Comparison of ENCODE assay signal across 10 cellular contexts in genomic region chr5:111954516-111955337, GRCh38.
DNase-seq lines count a peak whose midpoint lies in the region; ATAC-seq and TF ChIP-seq lines count a peak whose summit lies in the region.
"Had no signal": no experiment of that assay in that cellular context is flagged by ENCODE, and none has a peak within 500 bp of the region (broad histone marks: within the 10 kb centered on the region; RNA-seq: fewer than 3 reads in every experiment).

No MANE protein-coding gene starts in this region.

- H3K4me2 ChIP-seq in hepatocyte: no peak overlapping the region

- H3K4me1 Mint-ChIP-seq in CD14-positive monocyte: peaks cover 10% of the 10 kb centered on the region
- H3K4me1 Mint-ChIP-seq: WTC11 had no signal

- peaks cover 0 to 1% (median 0%) of the 10 kb centered on the region in 7 donors for H3K9me3 Mint-ChIP-seq in CD14-positive monocyte
- H3K9me3 Mint-ChIP-seq: WTC11 had no signal

- H2AFZ ChIP-seq in hepatocyte: peak overlapping the region; percentile 12

- no peak overlapping the region for H3K4me3 ChIP-seq in hepatocyte

- no peaks in the 10 kb centered on the region for H3K9me3 ChIP-seq in hepatocyte (ENCODE audit: low read depth)

- intact Hi-C loops in left ventricle myocardium superior (cut with micrococcal nuclease): no loop called here
- intact Hi-C loops in CD14-positive monocyte (cut with micrococcal nuclease): no loop called here

- H3K79me2 ChIP-seq in hepatocyte: no peaks in the 10 kb centered on the region

- no peaks in the 10 kb centered on the region for H4K20me1 ChIP-seq in hepatocyte (ENCODE audit: insufficient read depth, poor library complexity, severe bottlenecking)

- H3K9me2 ChIP-seq in hepatocyte (replicated peaks; ENCODE audit: insufficient read depth): no peaks in the 10 kb centered on the region

- ATAC-seq in GM18858 (IDR thresholded peaks at IDR 0.05; ENCODE audit: unreplicated experiment) (peak; percentile 60), GM21786 (IDR thresholded peaks at IDR 0.05; ENCODE audit: unreplicated experiment) (peak; percentile 90), HG03469 (IDR thresholded peaks at IDR 0.05; ENCODE audit: unreplicated experiment) (peak; percentile 61), left ventricle myocardium superior (no peak)
- ATAC-seq: WTC11 had no signal

- WGBS in hepatocyte (ENCODE audit: low lambda C conversion rate, missing lambda C conversion rate): 58% methylated on average over 2 of the region's 2 CpGs

- no peak for TF ChIP-seq CTCF in hepatocyte (IDR thresholded peaks at IDR 0.05; ENCODE audit: poor library complexity)
- no peak for TF ChIP-seq CTCF in CD14-positive monocyte (IDR thresholded peaks at IDR 0.05)

- no peak overlapping the region for H3K4me3 Mint-ChIP-seq in CD14-positive monocyte
- H3K4me3 Mint-ChIP-seq: WTC11 had no signal

- H3K27ac Mint-ChIP-seq in CD14-positive monocyte: no peak overlapping the region
- H3K27ac Mint-ChIP-seq: WTC11 had no signal

- no peaks in the 10 kb centered on the region for H3K27me3 ChIP-seq in hepatocyte

- DNase-seq in hepatocyte (ENCODE audit: low spot score): no peak
- DNase-seq in NCI-H345 treated with DMSO at 0.1 percent for 48 hours (lab: John Stamatoyannopoulos, UW; ENCODE audit: unreplicated experiment): no peak
- DNase-seq in HPDE6-E6E7 (ENCODE audit: extremely low spot score): no peak
- no peak for DNase-seq in left ventricle myocardium superior
- no peak for DNase-seq in CD14-positive monocyte (ENCODE audit: low spot score)
- DNase-seq: GF-D8 had no signal

- no peaks in the 10 kb centered on the region for H3K4me1 ChIP-seq in hepatocyte (ENCODE audit: insufficient read depth)

- no peak overlapping the region for H3K27ac ChIP-seq in hepatocyte

- H3K36me3 Mint-ChIP-seq in CD14-positive monocyte: no peaks in the 10 kb centered on the region
- H3K36me3 Mint-ChIP-seq: WTC11 had no signal

- H3K27me3 Mint-ChIP-seq in CD14-positive monocyte (ENCODE audit: low read depth in 3 of 3): peaks cover 0 to 2% (median 0%) of the 10 kb centered on the region in 3 donors

- H3K36me3 ChIP-seq in hepatocyte (replicated peaks; ENCODE audit: insufficient read depth, low read depth): no peaks in the 10 kb centered on the region
